In genomic region chr17:40343126-40344119, GRCh38 we compare ENCODE assay signal across 8 cellular contexts. TPM values are rescaled to one million over a fixed set of nuclear protein-coding genes. Genes with fewer than 3 reads are reported as not detected.
DNase-seq lines count a peak whose midpoint lies in the region; ATAC-seq and TF ChIP-seq lines count a peak whose summit lies in the region.

No MANE protein-coding gene starts in this region.

- peak overlapping the region; percentile 66 for H3K27ac ChIP-seq in urinary bladder (ENCODE audit: low read depth)

- peaks cover 1% of the 10 kb centered on the region for H3K4me1 ChIP-seq in urinary bladder (ENCODE audit: insufficient read depth)

- H3K36me3 ChIP-seq in urinary bladder (ENCODE audit: insufficient read depth): no peaks in the 10 kb centered on the region

- H3K27ac Mint-ChIP-seq in activated naive CD4-positive, alpha-beta T cell treated with anti-CD3 and anti-CD28 coated beads, Interleukin-2, amount 50 U/mL, for 24 hours: peak overlapping the region; percentile 8
- peak overlapping the region; percentile 94 for H3K27ac Mint-ChIP-seq in mesothelial cell of epicardium

- H3K9me3 Mint-ChIP-seq in activated naive CD4-positive, alpha-beta T cell treated with anti-CD3 and anti-CD28 coated beads, Interleukin-2, amount 50 U/mL, for 24 hours: no peaks in the 10 kb centered on the region
- no peaks in the 10 kb centered on the region for H3K9me3 Mint-ChIP-seq in mesothelial cell of epicardium

- H3K4me3 ChIP-seq in cardiac fibroblast (replicated peaks in 1 of 2; ENCODE audit: low read depth in 2 of 2, low read length in 2 of 2) (peak overlapping the region; percentile 73 to 74), urinary bladder (ENCODE audit: low read depth, low read length) (peak overlapping the region; percentile 77)

- peaks cover 76% of the 10 kb centered on the region for H3K4me1 Mint-ChIP-seq in activated naive CD4-positive, alpha-beta T cell treated with anti-CD3 and anti-CD28 coated beads, Interleukin-2, amount 50 U/mL, for 24 hours
- peaks cover 69% of the 10 kb centered on the region for H3K4me1 Mint-ChIP-seq in mesothelial cell of epicardium

- no peak for DNase-seq in activated naive CD4-positive, alpha-beta T cell (lab: John Stamatoyannopoulos, UW)
- DNase-seq in cardiac fibroblast (ENCODE audit: low read depth in 2 of 2) (no peak), mesothelial cell of epicardium (ENCODE audit: low spot score in 2 of 2, unreplicated experiment in 2 of 2) (no peak), COLO668 (lab: John Stamatoyannopoulos, UW; ENCODE audit: unreplicated experiment) (no peak), COR-L47 (lab: John Stamatoyannopoulos, UW) (no peak)

- peaks cover 6% of the 10 kb centered on the region for H3K36me3 Mint-ChIP-seq in activated naive CD4-positive, alpha-beta T cell treated with anti-CD3 and anti-CD28 coated beads, Interleukin-2, amount 50 U/mL, for 24 hours
- peaks cover 2% of the 10 kb centered on the region for H3K36me3 Mint-ChIP-seq in mesothelial cell of epicardium

- TF ChIP-seq CTCF in cardiac fibroblast (IDR thresholded peaks at IDR 0.05; ENCODE audit: low read depth, low read length) (no peak), mesothelial cell of epicardium (IDR thresholded peaks at IDR 0.05; ENCODE audit: unreplicated experiment) (no peak)

- no peaks in the 10 kb centered on the region for H3K27me3 Mint-ChIP-seq in activated naive CD4-positive, alpha-beta T cell treated with anti-CD3 and anti-CD28 coated beads, Interleukin-2, amount 50 U/mL, for 24 hours
- H3K27me3 Mint-ChIP-seq in mesothelial cell of epicardium (ENCODE audit: low read depth): no peaks in the 10 kb centered on the region

- ATAC-seq in activated CD4-positive, CD25-positive, alpha-beta regulatory T cell treated with anti-CD3 and anti-CD28 coated beads, Interleukin-2, amount 50 U/mL, for 24 hours: no peak

- H3K4me3 Mint-ChIP-seq in activated naive CD4-positive, alpha-beta T cell treated with anti-CD3 and anti-CD28 coated beads, Interleukin-2, amount 50 U/mL, for 24 hours: peak overlapping the region; percentile 80
- H3K4me3 Mint-ChIP-seq in mesothelial cell of epicardium: peak overlapping the region; percentile 94

- 28% methylated on average over 15 of the region's 15 CpGs for WGBS in urinary bladder

RNA-seq across cellular contexts. Expression of gene GJD3, which starts 21.1 kb away (rescaled TPM):
- 0.27 TPM in 1 of 3 replicates, not detected in the others for total RNA-seq in mesothelial cell of epicardium
- not detected for total RNA-seq in urinary bladder
- polyA plus RNA-seq in urinary bladder: 1.1 TPM

RNA-seq across cellular contexts. Expression of gene RARA, which starts 34.4 kb away (rescaled TPM):
- total RNA-seq in mesothelial cell of epicardium: 74.0 to 80.8 TPM (median 79.6 TPM) in 3 replicates
- 10.6 TPM for total RNA-seq in urinary bladder
- polyA plus RNA-seq in urinary bladder: 47.6 TPM

RNA-seq across cellular contexts. Expression of gene CDC6, which starts 55.7 kb away (rescaled TPM):
- total RNA-seq in mesothelial cell of epicardium: 16.4 to 18.9 TPM (median 16.8 TPM) in 3 replicates
- total RNA-seq in urinary bladder: 7.9 TPM
- polyA plus RNA-seq in urinary bladder: 0.71 TPM
